ENCODE assay signal across 22 cellular contexts in the genomic region with DNA sequence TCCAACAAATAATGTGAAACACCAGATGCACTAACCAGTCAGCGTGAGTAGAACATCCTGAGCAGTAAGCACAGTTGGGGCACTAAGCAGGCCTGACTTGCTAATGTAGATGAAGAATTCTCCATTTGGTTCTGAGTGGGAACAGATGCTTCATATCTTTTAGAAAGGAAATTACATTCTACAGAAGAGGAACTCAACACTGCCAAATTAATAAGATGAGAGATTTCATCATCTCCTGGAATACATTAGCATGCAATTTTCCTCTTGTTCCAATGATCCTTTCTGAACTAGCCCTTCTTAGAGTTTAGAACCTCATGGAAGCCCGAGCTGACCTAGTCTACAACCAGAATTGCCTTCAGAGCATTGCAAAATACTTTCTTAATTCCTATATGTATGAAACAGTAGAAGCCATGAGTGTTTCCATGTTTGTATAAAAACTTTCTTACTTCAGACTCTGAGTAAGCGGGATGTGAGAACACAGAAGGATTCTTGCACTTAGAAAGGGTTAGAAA. TPM values are rescaled to one million over a fixed set of nuclear protein-coding genes. Genes with fewer than 3 reads are reported as not detected.
DNase-seq lines count a peak whose midpoint lies in the region; ATAC-seq and TF ChIP-seq lines count a peak whose summit lies in the region.
"Had no signal": no experiment of that assay in that cellular context is flagged by ENCODE, and none has a peak within 500 bp of the region (broad histone marks: within the 10 kb centered on the region; RNA-seq: fewer than 3 reads in every experiment).

No MANE protein-coding gene starts in this region.

- H3K79me2 ChIP-seq in osteoblast (ENCODE audit: insufficient read depth, low read length): peaks cover 92% of the 10 kb centered on the region

- peak in 6 of 8 donors; percentile 55 to 84 (median 68) for ATAC-seq in heart right ventricle
- ATAC-seq: activated CD4-positive, alpha-beta T cell treated with anti-CD3 and anti-CD28 coated beads for 36 hours; CD8-positive, alpha-beta T cell had no signal

- TF ChIP-seq CTCF in heart right ventricle (IDR thresholded peaks at IDR 0.05) (no peak), osteoblast (IDR thresholded peaks at IDR 0.05; ENCODE audit: extremely low read depth, low read depth, low read length) (no peak)

- H3K27ac ChIP-seq in heart right ventricle (peak overlapping the region in 2 of 10 donors; percentile 26 to 35), osteoblast (ENCODE audit: low read depth, low read length) (no peak overlapping the region)
- H3K27ac ChIP-seq in effector memory CD4-positive, alpha-beta T cell (ENCODE audit: insufficient read depth, low read length, poor library complexity, severe bottlenecking): no peak overlapping the region

- DNase-seq in AG08395 (ENCODE audit: low spot score): peak; percentile 21
- DNase-seq in ELR (ENCODE audit: low read depth): peak; percentile 49
- peak; percentile 42 for DNase-seq in amniotic epithelial cell (ENCODE audit: low read depth)
- DNase-seq in heart right ventricle: no peak
- DNase-seq in mucosa of gallbladder (ENCODE audit: low spot score): no peak
- DNase-seq in osteoblast (ENCODE audit: insufficient read length, low spot score, missing footprints): no peak
- no peak for DNase-seq in effector memory CD4-positive, alpha-beta T cell
- DNase-seq in kidney glomerular epithelial cell (lab: John Stamatoyannopoulos, UW): no peak
- DNase-seq: activated CD4-positive, alpha-beta T cell treated with anti-CD3 and anti-CD28 coated beads for 36 hours; activated naive CD4-positive, alpha-beta T cell treated with anti-CD3 and anti-CD28 coated beads for 36 hours; activated T-cell treated with anti-CD3 and anti-CD28 coated beads, Interleukin-2, amount 50 U/mL, for 48 hours; CD8-positive, alpha-beta T cell; DMS79; foreskin melanocyte; hypothalamus; kidney; NCI-H1105 treated with DMSO at 0.1 percent for 48 hours; NCI-H2107; NCI-H510A; stimulated activated naive CD4-positive, alpha-beta T cell treated with Interleukin-2 at 50 U/mL for 16 hours; SW 1271 had no signal

- intact Hi-C loops in heart right ventricle (cut with DNase I): loop anchor here in 1 of 10 donors (5.0 kb wide), 1 partner anchor 262 kb away; no protein-coding TSS in a partner anchor

- no peak overlapping the region for H2AFZ ChIP-seq in osteoblast (ENCODE audit: low read length)

- H3K9me3 ChIP-seq in heart right ventricle (no peaks in the 10 kb centered on the region), osteoblast (ENCODE audit: low read depth, low read length) (no peaks in the 10 kb centered on the region)
- H3K9me3 ChIP-seq in effector memory CD4-positive, alpha-beta T cell (ENCODE audit: control insufficient read depth, low read length): no peaks in the 10 kb centered on the region
- H3K9me3 ChIP-seq: HAP-1 had no signal

- H3K4me1 ChIP-seq in heart right ventricle (peaks cover 0 to 13% (median 2%) of the 10 kb centered on the region in 9 donors), osteoblast (ENCODE audit: insufficient read depth, low read length) (peaks cover 25% of the 10 kb centered on the region)
- H3K4me1 ChIP-seq in effector memory CD4-positive, alpha-beta T cell (ENCODE audit: control insufficient read depth, insufficient read depth, low read length, poor library complexity, severe bottlenecking): no peaks in the 10 kb centered on the region

- peaks cover 11% of the 10 kb centered on the region for H4K20me1 ChIP-seq in osteoblast (ENCODE audit: insufficient read depth, low read length)

- H3K4me2 ChIP-seq in osteoblast (ENCODE audit: insufficient read depth, low read length): no peak overlapping the region

- H3K27me3 ChIP-seq in heart right ventricle (no peaks in the 10 kb centered on the region), osteoblast (ENCODE audit: insufficient read depth, low read length) (no peaks in the 10 kb centered on the region)
- H3K27me3 ChIP-seq in effector memory CD4-positive, alpha-beta T cell (replicated peaks; ENCODE audit: control insufficient read depth, insufficient read depth, low read length, poor library complexity, severe bottlenecking): no peaks in the 10 kb centered on the region

- H3K36me3 ChIP-seq in heart right ventricle (no peaks in the 10 kb centered on the region), osteoblast (ENCODE audit: insufficient read depth, low read length) (no peaks in the 10 kb centered on the region)
- no peaks in the 10 kb centered on the region for H3K36me3 ChIP-seq in effector memory CD4-positive, alpha-beta T cell (ENCODE audit: control insufficient read depth, insufficient read depth, low read length)
- H3K36me3 ChIP-seq: HAP-1 had no signal

- 76 to 83% methylated on average over 3 of the region's 3 CpGs for WGBS in heart right ventricle, 2 donors

- H3K4me3 ChIP-seq in heart right ventricle (no peak overlapping the region), osteoblast (ENCODE audit: insufficient read depth, low read length) (no peak overlapping the region)
- no peak overlapping the region for H3K4me3 ChIP-seq in effector memory CD4-positive, alpha-beta T cell (ENCODE audit: insufficient read depth, low read depth, low read length, poor library complexity, severe bottlenecking)
- H3K4me3 ChIP-seq: HAP-1 had no signal

RNA-seq across cellular contexts. Expression of a gene that starts 34.8 kb away (rescaled TPM):
- total RNA-seq in heart right ventricle (10 to 100 TPM in 3 of 10 donors, 1 to 10 TPM in 7; 4.8 to 44.7 (median 7.5) TPM), mucosa of gallbladder (30.8 TPM), osteoblast (632 and 879 TPM in 2 replicates)
- polyA plus RNA-seq in heart right ventricle: 10 to 100 TPM; 11.6 to 15.4 TPM

Comparison
In these comparisons a context has a peak if more than half of its experiments do, and no peak if none do; other contexts are left out.
1. DNase-seq: peak in AG08395 (single experiment), ELR (single experiment) and amniotic epithelial cell (single experiment); none in heart right ventricle (0 of 2), mucosa of gallbladder (single experiment), osteoblast (single experiment), effector memory CD4-positive, alpha-beta T cell (0 of 3) and kidney glomerular epithelial cell (single experiment).
2. RNA of a gene that starts 34.8 kb away (total RNA-seq): 632 to 879 TPM in osteoblast; 30.8 TPM in mucosa of gallbladder (single experiment) and 4.8 to 44.7 TPM in heart right ventricle; every median in the first group is over 10 times any median in the second.